8 cellular contexts compared by ENCODE assay signal in genomic region chr20:50794846-50795634, GRCh38. TPM values are rescaled to one million over a fixed set of nuclear protein-coding genes. Genes with fewer than 3 reads are reported as not detected.
A peak's percentile ranks its signal among the peaks of the same experiment; 100 is the strongest.
DNase-seq lines count a peak whose midpoint lies in the region; ATAC-seq, FAIRE-seq and TF ChIP-seq lines count a peak whose summit lies in the region.

BCAS4 (plus strand) TSS chr20:50795061; CDS start chr20:50795084, 23 bp downstream.

- H3K4me1 ChIP-seq in neuronal stem cell (ENCODE audit: control insufficient read depth in 2 of 2, insufficient read depth in 1 of 2, low read depth in 1 of 2, low read length in 2 of 2) (peaks cover 5 to 9% of the 10 kb centered on the region in 2 donors), subcutaneous abdominal adipose tissue (ENCODE audit: control insufficient read depth in 5 of 5, insufficient read depth in 5 of 5, low read length in 5 of 5) (peaks cover 0 to 25% (median 23%) of the 10 kb centered on the region in 5 donors)

- ATAC-seq in GM19468 (IDR thresholded peaks at IDR 0.05; ENCODE audit: extremely low read depth, unreplicated experiment): peak; percentile 38

- H3K27me3 ChIP-seq in neuronal stem cell (ENCODE audit: control insufficient read depth in 3 of 3, insufficient read depth in 3 of 3, low read depth in 1 of 3, low read length in 3 of 3): no peaks in the 10 kb centered on the region
- H3K27me3 ChIP-seq in subcutaneous abdominal adipose tissue (ENCODE audit: control insufficient read depth in 5 of 5, insufficient read depth in 4 of 5, low read length in 5 of 5): peaks cover 0 to 4% (median 0%) of the 10 kb centered on the region in 5 donors

- DNase-seq in D721Med (ENCODE audit: insufficient read length, low spot score) (peak; percentile 81), HS-5 (ENCODE audit: low read depth) (peak; percentile 89), RPMI8226 (peak; percentile 88), fibroblast of villous mesenchyme (ENCODE audit: low read depth) (peak; percentile 75), neuronal stem cell (ENCODE audit: low spot score) (peak; percentile 86)
- DNase-seq in activated T-helper 9 cell treated with anti-CD3 and anti-CD28 coated beads, Interleukin-2, amount 50 U/mL, for 16 hours (ENCODE audit: low read depth): peak; percentile 82

- no CpG with 5 or more reads among the region's 92 CpGs for WGBS in neuronal stem cell (ENCODE audit: extremely low coverage in 2 of 2, insufficient read length in 2 of 2, insufficient replicate concordance in 1 of 2), 2 donors

- H3K4me3 ChIP-seq in fibroblast of villous mesenchyme (ENCODE audit: low read depth, low read length): peak within 1 kb of the TSS; percentile 82
- peak within 1 kb of the TSS; percentile 95 to 96 for H3K4me3 ChIP-seq in neuronal stem cell (ENCODE audit: low read length in 2 of 2)
- H3K4me3 ChIP-seq in subcutaneous abdominal adipose tissue (ENCODE audit: low read depth in 1 of 5, low read length in 5 of 5): peak within 1 kb of the TSS in 4 of 5 donors; percentile 59 to 76 (median 67)

- no peak within 1 kb of the TSS for H2BK12ac ChIP-seq in neuronal stem cell (ENCODE audit: low read length)

- H2BK120ac ChIP-seq in neuronal stem cell (ENCODE audit: low read depth, low read length): no peak within 1 kb of the TSS

- H3K79me1 ChIP-seq in neuronal stem cell (ENCODE audit: low read depth, low read length): peaks cover 3% of the 10 kb centered on the region

- no peaks in the 10 kb centered on the region for H3K9me3 ChIP-seq in neuronal stem cell (replicated peaks in 1 of 2; ENCODE audit: control insufficient read depth in 2 of 2, insufficient read depth in 1 of 2, low read depth in 1 of 2, low read length in 2 of 2)
- no peaks in the 10 kb centered on the region for H3K9me3 ChIP-seq in subcutaneous abdominal adipose tissue (ENCODE audit: control insufficient read depth in 5 of 5, low read length in 5 of 5)

- peak within 1 kb of the TSS; percentile 93 for H3K9ac ChIP-seq in neuronal stem cell (ENCODE audit: low read depth, low read length, poor library complexity)
- H3K9ac ChIP-seq in subcutaneous abdominal adipose tissue (ENCODE audit: low read length in 5 of 5): peak within 1 kb of the TSS in 3 of 5 donors; percentile 24 to 66 (median 55)

- H3K18ac ChIP-seq in neuronal stem cell (ENCODE audit: low read length): peak within 1 kb of the TSS; percentile 99

- H3K36me3 ChIP-seq in neuronal stem cell (replicated peaks in 1 of 2; ENCODE audit: control insufficient read depth in 2 of 2, insufficient read depth in 2 of 2, low read length in 2 of 2) (no peaks in the 10 kb centered on the region), subcutaneous abdominal adipose tissue (ENCODE audit: control insufficient read depth in 5 of 5, insufficient read depth in 5 of 5, low read length in 5 of 5) (no peaks in the 10 kb centered on the region)

- peak within 1 kb of the TSS; percentile 82 for H3K23ac ChIP-seq in neuronal stem cell (ENCODE audit: low read depth, low read length, poor library complexity)

- no peak within 1 kb of the TSS for H4K8ac ChIP-seq in neuronal stem cell (ENCODE audit: low read depth, low read length)

- H2BK15ac ChIP-seq in neuronal stem cell (ENCODE audit: low read length): no peak within 1 kb of the TSS

- peak within 1 kb of the TSS; percentile 97 for H2AFZ ChIP-seq in neuronal stem cell (ENCODE audit: low read length)

- H3K27ac ChIP-seq in neuronal stem cell (replicated peaks; ENCODE audit: low read length): peak within 1 kb of the TSS; percentile 57
- H3K27ac ChIP-seq in subcutaneous abdominal adipose tissue (ENCODE audit: low read depth, low read length): no peak within 1 kb of the TSS

- no peak within 1 kb of the TSS for H3K4ac ChIP-seq in neuronal stem cell (ENCODE audit: low read length)

- no peak for FAIRE-seq in D721Med (lab: Jason Lieb, UNC)

- no peak within 1 kb of the TSS for H2AK5ac ChIP-seq in neuronal stem cell (ENCODE audit: low read depth, low read length)

- peak within 1 kb of the TSS; percentile 71 for H3K4me2 ChIP-seq in neuronal stem cell (ENCODE audit: insufficient read depth, low read length, poor library complexity, severe bottlenecking)

- H2BK5ac ChIP-seq in neuronal stem cell (ENCODE audit: low read length): no peak within 1 kb of the TSS

- H3K14ac ChIP-seq in neuronal stem cell (ENCODE audit: low read length): no peak within 1 kb of the TSS

- TF ChIP-seq CTCF in D721Med (IDR thresholded peaks at IDR 0.05; ENCODE audit: insufficient read depth, missing control alignments): peak; percentile 72
- TF ChIP-seq CTCF in fibroblast of villous mesenchyme (IDR thresholded peaks at IDR 0.05; ENCODE audit: insufficient read depth, low read depth, low read length): peak; percentile 61

- H4K91ac ChIP-seq in neuronal stem cell (ENCODE audit: low read depth, low read length, poor library complexity): no peak within 1 kb of the TSS

RNA-seq across cellular contexts. Expression of gene BCAS4, which starts in this region (rescaled TPM):
- total RNA-seq in fibroblast of villous mesenchyme: 7.3 and 11.9 TPM in 2 replicates
- polyA plus RNA-seq in neuronal stem cell (2013, experiment 1 of 2): 17.8 TPM
- polyA plus RNA-seq in neuronal stem cell (2013, experiment 2 of 2): 14.9 TPM
